21 cellular contexts compared by ENCODE assay signal in the genomic region with DNA sequence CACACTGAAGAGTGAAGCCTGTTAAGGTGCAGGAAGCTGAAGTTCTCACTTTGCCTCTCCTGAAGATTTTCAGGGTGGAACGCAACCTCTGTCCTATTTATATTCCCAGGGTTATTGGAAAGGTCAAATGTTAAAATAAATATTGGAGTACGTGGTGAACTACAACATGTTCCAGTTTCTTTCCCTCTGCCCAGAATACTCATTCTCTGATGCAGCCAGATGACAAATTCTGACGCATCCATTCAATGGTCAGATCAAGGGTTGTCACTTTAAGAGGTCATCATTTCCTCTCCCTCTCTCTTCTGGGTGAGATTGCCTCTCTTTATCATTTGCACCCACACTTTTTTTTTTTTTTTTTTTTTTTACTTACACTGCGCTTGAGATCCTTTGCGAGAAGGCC.
DNase-seq lines count a peak whose midpoint lies in the region; ATAC-seq, FAIRE-seq and TF ChIP-seq lines count a peak whose summit lies in the region.
"Had no signal": no experiment of that assay in that cellular context is flagged by ENCODE, and none has a peak within 500 bp of the region (broad histone marks: within the 10 kb centered on the region; RNA-seq: fewer than 3 reads in every experiment).

No MANE protein-coding gene starts in this region.

- DNase-seq in EL (peak; percentile 1), HCEC 1CT (peak; percentile 16), RCC 7860 (ENCODE audit: low spot score) (peak; percentile 63), fibroblast of mammary gland (ENCODE audit: low read depth) (peak; percentile 56), CD1c-positive myeloid dendritic cell (ENCODE audit: extremely low spot score) (no peak), SIG-M5 (lab: John Stamatoyannopoulos, UW) (no peak)
- DNase-seq in activated naive CD8-positive, alpha-beta T cell treated with anti-CD3 and anti-CD28 coated beads, Interleukin-2, amount 50 U/mL, for 24 hours, result no peak
- DNase-seq: ACHN; AML-193; CD4-positive, alpha-beta memory T cell; DMS 273 treated with DMSO at 0.1 percent for 48 hours; DMS53; DND-41; IMR-90 had no signal

- no peak overlapping the region for H3K27ac Mint-ChIP-seq in activated naive CD8-positive, alpha-beta T cell treated with anti-CD3 and anti-CD28 coated beads, Interleukin-2, amount 50 U/mL, for 24 hours
- H3K27ac Mint-ChIP-seq: CD4-positive, alpha-beta memory T cell had no signal

- no peaks in the 10 kb centered on the region for H3K4me1 Mint-ChIP-seq in activated naive CD8-positive, alpha-beta T cell treated with anti-CD3 and anti-CD28 coated beads, Interleukin-2, amount 50 U/mL, for 24 hours
- H3K4me1 Mint-ChIP-seq: CD4-positive, alpha-beta memory T cell had no signal

- H3K27me3 Mint-ChIP-seq in activated naive CD8-positive, alpha-beta T cell treated with anti-CD3 and anti-CD28 coated beads, Interleukin-2, amount 50 U/mL, for 24 hours, result no peaks in the 10 kb centered on the region
- H3K27me3 Mint-ChIP-seq: CD4-positive, alpha-beta memory T cell had no signal

- H3K4me3 Mint-ChIP-seq in activated naive CD8-positive, alpha-beta T cell treated with anti-CD3 and anti-CD28 coated beads, Interleukin-2, amount 50 U/mL, for 24 hours, result no peak overlapping the region
- H3K4me3 Mint-ChIP-seq: CD4-positive, alpha-beta memory T cell had no signal

- peak; percentile 80 for FAIRE-seq in RCC 7860 (lab: Jason Lieb, UNC)
- FAIRE-seq: A204.1, G401.6, GM12891, GM19239, HTR-8/SVneo, K562 had no signal

- H3K4me3 ChIP-seq in fibroblast of mammary gland (ENCODE audit: control insufficient read depth, low read depth, low read length), result no peak overlapping the region
- H3K4me3 ChIP-seq: HAP-1, K562 had no signal

- no peak for TF ChIP-seq CTCF in fibroblast of mammary gland (conservative IDR thresholded peaks at IDR 0.05; ENCODE audit: control insufficient read depth, insufficient read depth, low read depth, low read length)

- no peaks in the 10 kb centered on the region for H3K36me3 Mint-ChIP-seq in activated naive CD8-positive, alpha-beta T cell treated with anti-CD3 and anti-CD28 coated beads, Interleukin-2, amount 50 U/mL, for 24 hours (ENCODE audit: low read depth)
- H3K36me3 Mint-ChIP-seq: CD4-positive, alpha-beta memory T cell had no signal

- H3K9me3 Mint-ChIP-seq in activated naive CD8-positive, alpha-beta T cell treated with anti-CD3 and anti-CD28 coated beads, Interleukin-2, amount 50 U/mL, for 24 hours, result no peaks in the 10 kb centered on the region

- ATAC-seq in activated naive CD8-positive, alpha-beta T cell treated with anti-CD3 and anti-CD28 coated beads, Interleukin-2, amount 50 U/mL, for 24 hours, result no peak
- ATAC-seq: K562 had no signal

Comparison
In these comparisons a context has a peak if more than half of its experiments do, and no peak if none do; other contexts are left out.
1. DNase-seq: peak in EL (single experiment), HCEC 1CT (single experiment), RCC 7860 (single experiment) and fibroblast of mammary gland (single experiment); none in CD1c-positive myeloid dendritic cell (single experiment), SIG-M5 (single experiment) and activated naive CD8-positive, alpha-beta T cell treated with anti-CD3 and anti-CD28 coated beads, Interleukin-2, amount 50 U/mL, for 24 hours (single experiment).